31 cellular contexts compared by ENCODE assay signal in the genomic region with DNA sequence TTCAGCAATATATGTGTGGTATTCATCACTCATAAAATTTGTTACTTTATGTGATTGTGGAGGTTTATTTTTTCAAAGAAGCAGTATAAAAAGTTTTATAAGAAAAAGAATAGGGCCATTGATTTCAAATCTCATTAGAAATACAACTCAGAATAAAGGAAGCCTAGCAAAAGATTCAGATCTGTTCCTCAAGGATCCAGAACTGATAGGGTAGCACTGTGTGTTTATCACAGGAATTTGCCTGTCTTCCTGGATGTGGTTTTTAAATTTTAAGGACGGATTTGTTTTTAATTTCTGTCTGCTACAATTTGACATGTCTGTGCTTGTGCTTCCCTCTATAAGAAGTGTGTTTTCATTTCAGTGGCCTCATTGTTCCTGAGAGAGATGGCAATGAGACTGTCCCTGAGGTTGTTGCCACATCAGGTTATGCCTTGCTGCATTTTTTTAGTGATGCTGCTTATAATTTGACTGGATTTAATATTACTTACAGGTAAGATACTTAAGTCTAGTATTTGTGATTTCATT.
"Had no signal": no experiment of that assay in that cellular context is flagged by ENCODE, and none has a peak within 500 bp of the region (broad histone marks: within the 10 kb centered on the region; RNA-seq: fewer than 3 reads in every experiment).

No MANE protein-coding gene starts in this region.

- DNase-seq: activated B cell treated with CpG ODN at 0.5 μM for 24 hours; activated CD4-positive, alpha-beta T cell treated with anti-CD3 and anti-CD28 coated beads, Interleukin-2, amount 50 U/mL, for 1 hour; activated CD8-positive, alpha-beta T cell treated with anti-CD3 and anti-CD28 coated beads for 36 hours; activated gamma-delta T cell treated with Interleukin-2 at 50 U/mL for 16 hours; activated naive CD8-positive, alpha-beta T cell treated with anti-CD3 and anti-CD28 coated beads, Interleukin-2, amount 50 U/mL, for 24 hours; activated T-cell treated with anti-CD3 and anti-CD28 coated beads, Interleukin-2, amount 50 U/mL, for 4 hours; amygdala; cerebellar nuclear complex; dorsolateral prefrontal cortex; effector memory CD4-positive, alpha-beta T cell; left lung; ovary; retina; stimulated activated CD4-positive, alpha-beta T cell treated with anti-CD3 and anti-CD28 coated beads, Interleukin-4, amount 100 ng/mL, for 24 hours; uterus had no signal

- H3K9me3 Mint-ChIP-seq: activated B cell treated with CpG ODN at 0.5 μM for 24 hours; activated CD8-positive, alpha-beta T cell treated with anti-CD3 and anti-CD28 coated beads for 36 hours; activated naive CD4-positive, alpha-beta T cell treated with anti-CD3 and anti-CD28 coated beads, Interleukin-2, amount 50 U/mL, for 24 hours; activated naive CD8-positive, alpha-beta T cell treated with anti-CD3 and anti-CD28 coated beads, Interleukin-2, amount 50 U/mL, for 24 hours; activated T-cell treated with anti-CD3 and anti-CD28 coated beads, Interleukin-2, amount 50 U/mL, for 4 hours; activated T-helper 17 cell treated with anti-CD3 and anti-CD28 coated beads, Interleukin-2, amount 50 U/mL, for 72 hours; nephron; stimulated activated effector memory CD8-positive, alpha-beta T cell treated with anti-CD3 and anti-CD28 coated beads, Interleukin-12 subunit alpha, Interleukin-12 subunit beta, amount 100 ng/mL, for 72 hours; stimulated activated naive CD8-positive, alpha-beta T cell treated with anti-CD3 and anti-CD28 coated beads, Interleukin-15, Interleukin-2, amounts not matched to agents 100 ng/mL and 50 ng/mL, for 24 hours; T-helper 2 cell treated with Interferon-gamma antibody and Interleukin-4, amounts not matched to agents 5 μg/mL and 100 μg/mL, for 36 hours; type B pancreatic cell had no signal

- H3K27ac Mint-ChIP-seq: activated B cell treated with CpG ODN at 0.5 μM for 24 hours; activated CD8-positive, alpha-beta T cell treated with anti-CD3 and anti-CD28 coated beads for 36 hours; activated naive CD4-positive, alpha-beta T cell treated with anti-CD3 and anti-CD28 coated beads, Interleukin-2, amount 50 U/mL, for 24 hours; activated naive CD8-positive, alpha-beta T cell treated with anti-CD3 and anti-CD28 coated beads, Interleukin-2, amount 50 U/mL, for 24 hours; activated T-helper 17 cell treated with anti-CD3 and anti-CD28 coated beads, Interleukin-2, amount 50 U/mL, for 72 hours; nephron; progenitor cell of endocrine pancreas; stimulated activated effector memory CD8-positive, alpha-beta T cell treated with anti-CD3 and anti-CD28 coated beads, Interleukin-12 subunit alpha, Interleukin-12 subunit beta, amount 100 ng/mL, for 72 hours; stimulated activated naive CD8-positive, alpha-beta T cell treated with anti-CD3 and anti-CD28 coated beads, Interleukin-15, Interleukin-2, amounts not matched to agents 100 ng/mL and 50 ng/mL, for 24 hours; T-helper 2 cell treated with Interferon-gamma antibody and Interleukin-4, amounts not matched to agents 5 μg/mL and 100 μg/mL, for 36 hours; type B pancreatic cell had no signal

- H3K9me3 ChIP-seq: esophagus muscularis mucosa, left lung, neutrophil, ovary, uterus had no signal

- H3K4me3 ChIP-seq: cardiac muscle cell, coronary artery, dorsolateral prefrontal cortex, esophagus muscularis mucosa, left lung, lung, ovary, skin epidermis, uterus had no signal

- ATAC-seq: activated CD8-positive, alpha-beta T cell treated with anti-CD3 and anti-CD28 coated beads for 36 hours; activated naive CD8-positive, alpha-beta T cell treated with anti-CD3 and anti-CD28 coated beads, Interleukin-2, amount 50 U/mL, for 24 hours; activated T-cell treated with anti-CD3 and anti-CD28 coated beads, Interleukin-2, amount 50 U/mL, for 4 hours; activated T-helper 17 cell treated with anti-CD3 and anti-CD28 coated beads, Interleukin-2, amount 50 U/mL, for 72 hours; left lung; sciatic nerve; stimulated activated effector memory CD8-positive, alpha-beta T cell treated with anti-CD3 and anti-CD28 coated beads, Interleukin-12 subunit alpha, Interleukin-12 subunit beta, amount 100 ng/mL, for 72 hours had no signal

- H3K4me3 Mint-ChIP-seq: activated B cell treated with CpG ODN at 0.5 μM for 24 hours; activated CD8-positive, alpha-beta T cell treated with anti-CD3 and anti-CD28 coated beads for 36 hours; activated naive CD4-positive, alpha-beta T cell treated with anti-CD3 and anti-CD28 coated beads, Interleukin-2, amount 50 U/mL, for 24 hours; activated naive CD8-positive, alpha-beta T cell treated with anti-CD3 and anti-CD28 coated beads, Interleukin-2, amount 50 U/mL, for 24 hours; activated T-cell treated with anti-CD3 and anti-CD28 coated beads, Interleukin-2, amount 50 U/mL, for 4 hours; activated T-helper 17 cell treated with anti-CD3 and anti-CD28 coated beads, Interleukin-2, amount 50 U/mL, for 72 hours; nephron; stimulated activated effector memory CD8-positive, alpha-beta T cell treated with anti-CD3 and anti-CD28 coated beads, Interleukin-12 subunit alpha, Interleukin-12 subunit beta, amount 100 ng/mL, for 72 hours; stimulated activated naive CD8-positive, alpha-beta T cell treated with anti-CD3 and anti-CD28 coated beads, Interleukin-15, Interleukin-2, amounts not matched to agents 100 ng/mL and 50 ng/mL, for 24 hours; T-helper 2 cell treated with Interferon-gamma antibody and Interleukin-4, amounts not matched to agents 5 μg/mL and 100 μg/mL, for 36 hours; type B pancreatic cell had no signal

- H3K36me3 ChIP-seq: ovary, uterus had no signal

- H3K27me3 ChIP-seq: cardiac muscle cell, dorsolateral prefrontal cortex, esophagus muscularis mucosa, left lung, neutrophil, ovary, uterus had no signal

- H3K4me1 ChIP-seq: esophagus muscularis mucosa, left lung, uterus had no signal

- FAIRE-seq: frontal cortex had no signal

- H3K4me1 Mint-ChIP-seq: activated B cell treated with CpG ODN at 0.5 μM for 24 hours; activated naive CD4-positive, alpha-beta T cell treated with anti-CD3 and anti-CD28 coated beads, Interleukin-2, amount 50 U/mL, for 24 hours; activated naive CD8-positive, alpha-beta T cell treated with anti-CD3 and anti-CD28 coated beads, Interleukin-2, amount 50 U/mL, for 24 hours; activated T-helper 17 cell treated with anti-CD3 and anti-CD28 coated beads, Interleukin-2, amount 50 U/mL, for 72 hours; nephron; stimulated activated effector memory CD8-positive, alpha-beta T cell treated with anti-CD3 and anti-CD28 coated beads, Interleukin-12 subunit alpha, Interleukin-12 subunit beta, amount 100 ng/mL, for 72 hours had no signal

- H3K27me3 Mint-ChIP-seq: activated B cell treated with CpG ODN at 0.5 μM for 24 hours; activated CD8-positive, alpha-beta T cell treated with anti-CD3 and anti-CD28 coated beads for 36 hours; activated naive CD4-positive, alpha-beta T cell treated with anti-CD3 and anti-CD28 coated beads, Interleukin-2, amount 50 U/mL, for 24 hours; activated naive CD8-positive, alpha-beta T cell treated with anti-CD3 and anti-CD28 coated beads, Interleukin-2, amount 50 U/mL, for 24 hours; activated T-helper 17 cell treated with anti-CD3 and anti-CD28 coated beads, Interleukin-2, amount 50 U/mL, for 72 hours; progenitor cell of endocrine pancreas; stimulated activated naive CD8-positive, alpha-beta T cell treated with anti-CD3 and anti-CD28 coated beads, Interleukin-15, Interleukin-2, amounts not matched to agents 100 ng/mL and 50 ng/mL, for 24 hours; type B pancreatic cell had no signal

- H3K27ac ChIP-seq: cardiac muscle cell, coronary artery, dorsolateral prefrontal cortex, esophagus muscularis mucosa, left lung, neutrophil, ovary, skin epidermis, uterus had no signal
